Comparison of ENCODE assay signal across 9 cellular contexts in genomic region chr4:150217192-150217591, GRCh38.
DNase-seq lines count a peak whose midpoint lies in the region; ATAC-seq, FAIRE-seq and TF ChIP-seq lines count a peak whose summit lies in the region.
"Had no signal": no experiment of that assay in that cellular context is flagged by ENCODE, and none has a peak within 500 bp of the region (broad histone marks: within the 10 kb centered on the region; RNA-seq: fewer than 3 reads in every experiment).

No MANE protein-coding gene starts in this region.

- in situ Hi-C loops in GM23248 (cut with MboI) (loop anchor here (10.0 kb wide), 1 partner anchor 212 kb away; no protein-coding TSS in a partner anchor), Panc1 (cut with HindIII; ENCODE audit: low pct_unique_long_range_greater_than_20kb, low sequenced_read_pairs) (no loop called here)

- FAIRE-seq in small intestine (lab: Jason Lieb, UNC): no peak

- H3K4ac ChIP-seq in trophoblast cell (ENCODE audit: low read depth, low read length): no peak overlapping the region

- peak; percentile 89 for DNase-seq in GM23248
- no peak for DNase-seq in Panc1 (ENCODE audit: low read depth, low spot score)
- DNase-seq in fibroblast of peridontal ligament (ENCODE audit: extremely low read depth): peak; percentile 93
- peak; percentile 7 to 18 for DNase-seq in trophoblast cell
- DNase-seq in CD4-positive, alpha-beta memory T cell: no peak
- DNase-seq in small intestine: no peak
- DNase-seq in T-cell: no peak

- no peak overlapping the region for H2BK12ac ChIP-seq in trophoblast cell (ENCODE audit: low read length)

- no peak overlapping the region for H3K18ac ChIP-seq in trophoblast cell (ENCODE audit: low read length)

- 0 out of 2 replicates have a peak overlapping the region, but pooled peaks have one; percentile 6 for H3K27ac ChIP-seq in GM23248
- peak overlapping the region; percentile 51; the same call in 1 of the 2 replicates for H3K27ac ChIP-seq in Panc1 (ENCODE audit: low read length)
- no peak overlapping the region for H3K27ac ChIP-seq in trophoblast cell (ENCODE audit: low read depth, low read length)
- no peak overlapping the region for H3K27ac ChIP-seq in CD4-positive, alpha-beta memory T cell (ENCODE audit: low read depth, low read length)
- H3K27ac ChIP-seq in small intestine (ENCODE audit: low read depth in 1 of 2, low read length in 1 of 2): no peak overlapping the region

- H2BK5ac ChIP-seq in trophoblast cell (ENCODE audit: low read depth, low read length, poor library complexity): no peak overlapping the region

- H3K36me3 ChIP-seq in GM23248 (ENCODE audit: low read depth) (no peaks in the 10 kb centered on the region), Panc1 (ENCODE audit: control insufficient read depth, insufficient read depth, low read length) (no peaks in the 10 kb centered on the region), trophoblast cell (ENCODE audit: control insufficient read depth in 1 of 2, insufficient read depth in 2 of 2, low read length in 2 of 2) (no peaks in the 10 kb centered on the region), small intestine (ENCODE audit: control insufficient read depth in 2 of 2, insufficient read depth in 2 of 2, low read length in 2 of 2) (peaks cover 0 to 2% of the 10 kb centered on the region in 2 donors)
- H3K36me3 ChIP-seq in CD4-positive, alpha-beta memory T cell (ENCODE audit: insufficient read depth, low read length): no peaks in the 10 kb centered on the region

- ATAC-seq in Panc1 (peak; percentile 65; the same call in 1 of the 2 replicates), HG03432 (IDR thresholded peaks at IDR 0.05; ENCODE audit: unreplicated experiment) (no peak), T-cell (replicated peaks in 1 of 4) (no peak)

- no peak overlapping the region for H2AK5ac ChIP-seq in trophoblast cell (ENCODE audit: low read length)

- POLR2A ChIA-PET in Panc1 (lab: Charles Lee) (interaction anchor here (1.0 kb wide), 1 partner anchor 8 kb away, joined by 3 read pairs; no protein-coding TSS in a partner anchor), T-cell (lab: Charles Lee) (no interaction called here)
- POLR2A ChIA-PET in CD4-positive, alpha-beta memory T cell (lab: Charles Lee; ENCODE audit: partially characterized antibody): no interaction called here

- peaks cover 19% of the 10 kb centered on the region for H3F3A ChIP-seq in GM23248 (ENCODE audit: insufficient read depth)

- no peak overlapping the region for H3K4me2 ChIP-seq in GM23248 (ENCODE audit: unreplicated experiment)
- no peak overlapping the region for H3K4me2 ChIP-seq in trophoblast cell (ENCODE audit: low read length)

- H4K91ac ChIP-seq in trophoblast cell (ENCODE audit: low read depth, low read length): peak overlapping the region; percentile 28

- H3K27me3 Mint-ChIP-seq in CD4-positive, alpha-beta memory T cell: peaks cover 0 to 2% of the 10 kb centered on the region in 2 donors
- peaks cover 0 to 8% of the 10 kb centered on the region in 2 donors for H3K27me3 Mint-ChIP-seq in T-cell

- H3K27me3 ChIP-seq in GM23248 (replicated peaks; ENCODE audit: insufficient read depth): no peaks in the 10 kb centered on the region
- H3K27me3 ChIP-seq in Panc1 (ENCODE audit: control insufficient read depth, insufficient read depth, low read length): no peaks in the 10 kb centered on the region
- no peaks in the 10 kb centered on the region for H3K27me3 ChIP-seq in trophoblast cell (ENCODE audit: insufficient read depth, low read length)
- H3K27me3 ChIP-seq in CD4-positive, alpha-beta memory T cell (ENCODE audit: insufficient read depth, low read length): no peaks in the 10 kb centered on the region
- H3K27me3 ChIP-seq in small intestine (ENCODE audit: control insufficient read depth in 2 of 2, insufficient read depth in 2 of 2, low read length in 2 of 2): no peaks in the 10 kb centered on the region

- no peaks in the 10 kb centered on the region for H3K4me1 Mint-ChIP-seq in CD4-positive, alpha-beta memory T cell
- H3K4me1 Mint-ChIP-seq in T-cell: no peaks in the 10 kb centered on the region

- H3K4me3 Mint-ChIP-seq in CD4-positive, alpha-beta memory T cell: no peak overlapping the region
- H3K4me3 Mint-ChIP-seq in T-cell: no peak overlapping the region
- H3K4me3 Mint-ChIP-seq: T-helper 1 cell treated with Interleukin-12 subunit alpha and Interleukin-12 subunit beta and Interleukin-4 antibody, amounts not matched to agents 30 μg/mL and 1 μg/mL, for 36 hours had no signal

- no peak overlapping the region for H4K12ac ChIP-seq in trophoblast cell (ENCODE audit: low read depth, low read length)

- no peak overlapping the region for H2BK120ac ChIP-seq in trophoblast cell (ENCODE audit: insufficient read depth, low read length, poor library complexity)

- no peak overlapping the region for H3K4me3 ChIP-seq in GM23248
- no peak overlapping the region for H3K4me3 ChIP-seq in Panc1 (ENCODE audit: low read depth in 2 of 2, low read length in 2 of 2)
- no peak overlapping the region for H3K4me3 ChIP-seq in trophoblast cell (ENCODE audit: low read depth, low read length)
- H3K4me3 ChIP-seq in CD4-positive, alpha-beta memory T cell (ENCODE audit: low read length in 2 of 2): no peak overlapping the region
- no peak overlapping the region for H3K4me3 ChIP-seq in small intestine (ENCODE audit: low read depth in 1 of 2, low read length in 2 of 2)

- no peak overlapping the region for H4K8ac ChIP-seq in trophoblast cell (ENCODE audit: low read depth, low read length)

- H2AFZ ChIP-seq in GM23248 (peak overlapping the region; percentile 51), trophoblast cell (ENCODE audit: insufficient read depth, low read length, poor library complexity) (no peak overlapping the region)

- no TSS peak for BruUV-seq in Panc1 (replicated peaks; lab: Mats Ljungman, UMichigan)

- no peak overlapping the region for H3K23ac ChIP-seq in trophoblast cell (ENCODE audit: low read length)

- H3K27ac Mint-ChIP-seq in CD4-positive, alpha-beta memory T cell: no peak overlapping the region
- no peak overlapping the region for H3K27ac Mint-ChIP-seq in T-cell
- H3K27ac Mint-ChIP-seq: T-helper 1 cell treated with Interleukin-12 subunit alpha and Interleukin-12 subunit beta and Interleukin-4 antibody, amounts not matched to agents 30 μg/mL and 1 μg/mL, for 36 hours had no signal

- CTCF ChIA-PET in Panc1 (lab: Charles Lee) (no interaction called here), T-cell (lab: Charles Lee) (interaction anchor here in 1 of 2 donors (0.6 kb wide), 1 partner anchor 18 kb away, joined by 5 read pairs; no protein-coding TSS in a partner anchor)
- CTCF ChIA-PET in CD4-positive, alpha-beta memory T cell (lab: Charles Lee; ENCODE audit: partially characterized antibody): no interaction called here

- H3K9me3 ChIP-seq in GM23248 (ENCODE audit: low read depth) (no peaks in the 10 kb centered on the region), Panc1 (ENCODE audit: control insufficient read depth, insufficient read depth, low read depth, low read length) (no peaks in the 10 kb centered on the region), trophoblast cell (ENCODE audit: insufficient read depth, low read depth, low read length) (no peaks in the 10 kb centered on the region), small intestine (ENCODE audit: control insufficient read depth, low read depth) (no peaks in the 10 kb centered on the region)
- H3K9me3 ChIP-seq in CD4-positive, alpha-beta memory T cell (ENCODE audit: control insufficient read depth in 1 of 2, low read length in 2 of 2): no peaks in the 10 kb centered on the region

- H3K9ac ChIP-seq in GM23248 (0 out of 2 replicates have a peak overlapping the region, but pooled peaks have one; percentile 12), trophoblast cell (ENCODE audit: low read length) (no peak overlapping the region)

- no peaks in the 10 kb centered on the region for H4K20me1 ChIP-seq in GM23248 (ENCODE audit: insufficient read depth)

- H3K9me2 ChIP-seq in GM23248 (ENCODE audit: insufficient read depth): no peaks in the 10 kb centered on the region; the same call in 1 of the 2 replicates

- peak; percentile 44 for TF ChIP-seq CTCF in Panc1 (IDR thresholded peaks at IDR 0.05)

- 7 to 11% methylated on average over 3 of the region's 3 CpGs for WGBS in GM23248 (ENCODE audit: low coverage in 1 of 2, low lambda C conversion rate in 2 of 2, missing lambda C conversion rate in 2 of 2), 2 experiments
- no CpG with 5 or more reads among the region's 3 CpGs for WGBS in trophoblast cell (ENCODE audit: extremely low coverage, insufficient coverage, insufficient read length)
- 38 to 56% (median 50%) methylated on average over 3 of the region's 3 CpGs for WGBS in small intestine, 3 donors

- intact Hi-C loops in Panc1 (cut with micrococcal nuclease; ENCODE audit: unreplicated experiment): no loop called here
- intact Hi-C loops in CD4-positive, alpha-beta memory T cell (cut with micrococcal nuclease): no loop called here

- no peaks in the 10 kb centered on the region for H3K9me3 Mint-ChIP-seq in CD4-positive, alpha-beta memory T cell
- no peaks in the 10 kb centered on the region for H3K9me3 Mint-ChIP-seq in T-cell
- H3K9me3 Mint-ChIP-seq: T-helper 1 cell treated with Interleukin-12 subunit alpha and Interleukin-12 subunit beta and Interleukin-4 antibody, amounts not matched to agents 30 μg/mL and 1 μg/mL, for 36 hours had no signal

- peaks cover 9% of the 10 kb centered on the region for H3K79me1 ChIP-seq in trophoblast cell (ENCODE audit: low read length)

- no peak overlapping the region for H3K14ac ChIP-seq in trophoblast cell (ENCODE audit: low read length)

- H3K4me1 ChIP-seq in GM23248 (ENCODE audit: insufficient read depth) (peaks cover 31% of the 10 kb centered on the region), Panc1 (ENCODE audit: control insufficient read depth, insufficient read depth, low read length) (peaks cover 8% of the 10 kb centered on the region), trophoblast cell (ENCODE audit: control insufficient read depth in 1 of 2, insufficient read depth in 2 of 2, low read length in 2 of 2) (peaks cover 7 to 14% of the 10 kb centered on the region in 2 experiments), small intestine (ENCODE audit: control insufficient read depth in 2 of 2, insufficient read depth in 1 of 2, low read depth in 1 of 2, low read length in 1 of 2) (no peaks in the 10 kb centered on the region)
- no peaks in the 10 kb centered on the region for H3K4me1 ChIP-seq in CD4-positive, alpha-beta memory T cell (ENCODE audit: insufficient read depth, low read length)

- H3K36me3 Mint-ChIP-seq in CD4-positive, alpha-beta memory T cell: no peaks in the 10 kb centered on the region
- H3K36me3 Mint-ChIP-seq in T-cell: no peaks in the 10 kb centered on the region

- H3K79me2 ChIP-seq in GM23248 (ENCODE audit: insufficient read depth) (no peaks in the 10 kb centered on the region), trophoblast cell (ENCODE audit: control insufficient read depth, insufficient read depth, low read length, poor library complexity) (no peaks in the 10 kb centered on the region)

Comparison
In these comparisons a context has a peak if more than half of its experiments do, and no peak if none do; other contexts are left out.
1. DNase-seq: peak in GM23248 (single experiment), fibroblast of peridontal ligament (single experiment) and trophoblast cell (2 of 2); none in Panc1 (single experiment), CD4-positive, alpha-beta memory T cell (0 of 5), small intestine (single experiment) and T-cell (0 of 34).
2. H3K27ac ChIP-seq: peak in GM23248 (single experiment) and Panc1 (single experiment); none in trophoblast cell (single experiment), CD4-positive, alpha-beta memory T cell (single experiment) and small intestine (0 of 2).